In the genomic region with DNA sequence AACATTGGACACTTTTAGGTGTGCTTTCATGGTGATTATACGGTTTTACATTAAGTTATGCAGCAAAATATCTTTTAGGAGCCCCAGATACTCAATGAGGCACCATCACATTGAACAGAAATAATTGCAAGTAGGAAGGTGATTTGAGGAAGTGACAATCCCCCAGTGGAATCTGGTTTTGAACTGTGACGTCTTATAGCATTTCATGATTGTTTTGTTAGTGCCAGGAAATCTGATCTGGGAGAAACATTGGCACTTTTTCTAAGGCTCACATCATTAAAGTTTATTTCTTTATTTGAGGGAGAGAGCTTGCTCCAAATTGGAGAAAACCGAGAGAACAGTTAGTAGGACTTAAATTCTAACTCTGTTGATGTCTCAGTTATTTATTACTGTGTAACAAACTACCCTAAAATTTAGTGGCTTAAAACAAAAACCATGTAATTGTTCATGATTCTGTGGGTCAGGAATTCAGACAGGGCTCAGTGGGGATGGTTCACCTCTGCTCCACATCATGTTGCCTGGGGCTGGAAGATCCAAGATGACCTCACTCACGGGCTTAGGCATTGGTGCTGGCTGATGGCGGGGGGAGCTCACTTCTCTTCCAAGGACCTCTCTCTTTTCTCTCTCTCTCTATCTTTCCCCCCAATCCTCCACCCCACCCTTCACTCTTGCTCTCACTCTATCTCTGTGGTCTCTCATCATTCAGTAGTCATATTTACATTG, we compare ENCODE assay signal across 11 cellular contexts.
DNase-seq lines count a peak whose midpoint lies in the region; ATAC-seq and TF ChIP-seq lines count a peak whose summit lies in the region.
"Had no signal": no experiment of that assay in that cellular context is flagged by ENCODE, and none has a peak within 500 bp of the region (broad histone marks: within the 10 kb centered on the region; RNA-seq: fewer than 3 reads in every experiment).

No MANE protein-coding gene starts in this region.

- H3K27me3 Mint-ChIP-seq in nephron (ENCODE audit: low read depth): peaks cover 6% of the 10 kb centered on the region

- TF ChIP-seq CTCF in AG04450 (IDR thresholded peaks at IDR 0.05; ENCODE audit: low read depth, low read length) (no peak), nephron (IDR thresholded peaks at IDR 0.05; ENCODE audit: unreplicated experiment in 3 of 3) (no peak), ovary (IDR thresholded peaks at IDR 0.05) (no peak)

- H3K9me3 Mint-ChIP-seq in nephron: peaks cover 4% of the 10 kb centered on the region
- peaks cover 0 to 11% of the 10 kb centered on the region in 2 donors for H3K9me3 Mint-ChIP-seq in activated naive CD4-positive, alpha-beta T cell treated with anti-CD3 and anti-CD28 coated beads, Interleukin-2, amount 50 U/mL, for 72 hours
- H3K9me3 Mint-ChIP-seq: neural progenitor cell; stimulated activated effector memory CD8-positive, alpha-beta T cell treated with anti-CD3 and anti-CD28 coated beads, Interleukin-12 subunit alpha, Interleukin-12 subunit beta, amount 100 ng/mL, for 72 hours had no signal

- peaks cover 24% of the 10 kb centered on the region for H3K4me1 Mint-ChIP-seq in nephron
- H3K4me1 Mint-ChIP-seq: neural progenitor cell; stimulated activated effector memory CD8-positive, alpha-beta T cell treated with anti-CD3 and anti-CD28 coated beads, Interleukin-12 subunit alpha, Interleukin-12 subunit beta, amount 100 ng/mL, for 72 hours had no signal

- H3K27me3 ChIP-seq in AG04450 (ENCODE audit: control insufficient read depth, insufficient read depth, low read length) (no peaks in the 10 kb centered on the region), ovary (no peaks in the 10 kb centered on the region)
- H3K27me3 ChIP-seq: neural progenitor cell had no signal

- intact Hi-C loops in ovary (cut with DNase I): no loop called here

- H3K27ac ChIP-seq in AG04450 (ENCODE audit: low read depth, low read length) (peak overlapping the region; percentile 90), epithelial cell of prostate (peak overlapping the region; percentile 95), ovary (no peak overlapping the region)
- H3K27ac ChIP-seq: C4-2B, neural progenitor cell had no signal

- H3K9me3 ChIP-seq in AG04450 (ENCODE audit: control insufficient read depth, insufficient read depth, low read length): peaks cover 2% of the 10 kb centered on the region; the same call in 1 of the 2 replicates
- no peaks in the 10 kb centered on the region for H3K9me3 ChIP-seq in ovary

- H3K27ac Mint-ChIP-seq in nephron: peak overlapping the region; percentile 75 to 84 (median 81)
- no peak overlapping the region for H3K27ac Mint-ChIP-seq in activated naive CD4-positive, alpha-beta T cell treated with anti-CD3 and anti-CD28 coated beads, Interleukin-2, amount 50 U/mL, for 72 hours
- H3K27ac Mint-ChIP-seq: neural progenitor cell; stimulated activated effector memory CD8-positive, alpha-beta T cell treated with anti-CD3 and anti-CD28 coated beads, Interleukin-12 subunit alpha, Interleukin-12 subunit beta, amount 100 ng/mL, for 72 hours had no signal

- WGBS in ovary, 3 donors: 58 to 72% (median 58%) methylated on average over 5 of the region's 5 CpGs

- no peaks in the 10 kb centered on the region for H3K36me3 Mint-ChIP-seq in nephron (ENCODE audit: low read depth)
- peaks cover 0 to 5% of the 10 kb centered on the region in 2 donors for H3K36me3 Mint-ChIP-seq in activated naive CD4-positive, alpha-beta T cell treated with anti-CD3 and anti-CD28 coated beads, Interleukin-2, amount 50 U/mL, for 72 hours
- H3K36me3 Mint-ChIP-seq: neural progenitor cell; stimulated activated effector memory CD8-positive, alpha-beta T cell treated with anti-CD3 and anti-CD28 coated beads, Interleukin-12 subunit alpha, Interleukin-12 subunit beta, amount 100 ng/mL, for 72 hours had no signal

- no peaks in the 10 kb centered on the region for H3K4me1 ChIP-seq in ovary (ENCODE audit: insufficient read depth)
- H3K4me1 ChIP-seq: neural progenitor cell had no signal

- no peak overlapping the region for H3K4me3 ChIP-seq in AG04450 (ENCODE audit: low read depth, low read length)
- H3K4me3 ChIP-seq in ovary: no peak overlapping the region
- H3K4me3 ChIP-seq: neural progenitor cell had no signal

- DNase-seq in AG04450 (ENCODE audit: low read depth, low spot score) (no peak), NCI-H460 (ENCODE audit: extremely low read depth, low read depth) (peak; percentile 93), epithelial cell of prostate (ENCODE audit: low read depth, low spot score) (no peak), retina (no peak), AG20443 (ENCODE audit: low spot score) (no peak), ovary (no peak)
- no peak for DNase-seq in activated naive CD4-positive, alpha-beta T cell treated with anti-CD3 and anti-CD28 coated beads, Interleukin-2, amount 50 U/mL, for 72 hours (ENCODE audit: low spot score in 2 of 2)

- no peak for ATAC-seq in activated naive CD4-positive, alpha-beta T cell treated with anti-CD3 and anti-CD28 coated beads, Interleukin-2, amount 50 U/mL, for 72 hours
- ATAC-seq: stimulated activated effector memory CD8-positive, alpha-beta T cell treated with anti-CD3 and anti-CD28 coated beads, Interleukin-12 subunit alpha, Interleukin-12 subunit beta, amount 100 ng/mL, for 72 hours had no signal

- CTCF ChIA-PET in AG04450 (lab: Charles Lee): interaction anchor here (1.0 to 3.7 kb wide), 5 partner anchors 9 to 149 kb away, joined by 3 to 20 read pairs (median 3); a partner anchor contains a TSS

- POLR2A ChIA-PET in AG04450 (lab: Yijun Ruan, JAX): interaction anchor here (0.9 to 2.5 kb wide), 9 partner anchors 11 to 289 kb away, joined by 3 to 50 read pairs (median 7); a partner anchor contains a TSS

- no peak overlapping the region for H3K4me3 Mint-ChIP-seq in nephron
- H3K4me3 Mint-ChIP-seq: neural progenitor cell; stimulated activated effector memory CD8-positive, alpha-beta T cell treated with anti-CD3 and anti-CD28 coated beads, Interleukin-12 subunit alpha, Interleukin-12 subunit beta, amount 100 ng/mL, for 72 hours had no signal

- TF ChIP-seq POLR2A in ovary (IDR thresholded peaks at IDR 0.05): no peak

- H3K36me3 ChIP-seq in ovary: no peaks in the 10 kb centered on the region
- H3K36me3 ChIP-seq: neural progenitor cell had no signal

- TF ChIP-seq EP300 in ovary (IDR thresholded peaks at IDR 0.05): no peak

Comparison
In these comparisons a context has a peak if more than half of its experiments do, and no peak if none do; other contexts are left out.
1. H3K27ac ChIP-seq: peak in AG04450 (single experiment) and epithelial cell of prostate (single experiment); none in ovary (0 of 2).
2. H3K27ac Mint-ChIP-seq: peak in nephron (3 of 3); none in activated naive CD4-positive, alpha-beta T cell treated with anti-CD3 and anti-CD28 coated beads, Interleukin-2, amount 50 U/mL, for 72 hours (0 of 2).